Comparison of ENCODE assay signal across 11 cellular contexts in the genomic region with DNA sequence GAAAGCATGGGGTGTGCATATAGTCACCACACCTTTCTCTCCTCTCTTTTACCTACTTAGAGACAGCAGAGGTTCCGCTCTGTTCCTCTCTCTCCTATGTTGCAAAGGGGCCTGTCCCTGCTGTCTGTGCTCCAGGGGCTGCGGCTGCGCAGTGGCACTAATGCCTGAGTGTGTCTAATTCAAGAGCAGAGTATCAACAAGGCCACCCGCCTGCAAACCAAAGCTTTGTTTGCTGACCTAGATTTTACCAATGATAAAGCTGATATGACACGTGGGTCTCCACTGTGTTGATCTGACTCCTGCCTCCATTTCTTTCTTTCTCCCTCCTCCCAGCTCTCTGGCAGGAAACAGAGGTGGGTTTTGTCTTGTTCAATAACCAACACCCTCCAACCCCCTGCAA.
A peak's percentile ranks its signal among the peaks of the same experiment; 100 is the strongest.
DNase-seq lines count a peak whose midpoint lies in the region; ATAC-seq lines count a peak whose summit lies in the region.
"Had no signal": no experiment of that assay in that cellular context is flagged by ENCODE, and none has a peak within 500 bp of the region (broad histone marks: within the 10 kb centered on the region; RNA-seq: fewer than 3 reads in every experiment).

No MANE protein-coding gene starts in this region.

- peaks cover 33% of the 10 kb centered on the region for H3K36me3 Mint-ChIP-seq in activated naive CD8-positive, alpha-beta T cell treated with anti-CD3 and anti-CD28 coated beads for 36 hours

- peaks cover 4% of the 10 kb centered on the region for H3K9me3 Mint-ChIP-seq in activated naive CD8-positive, alpha-beta T cell treated with anti-CD3 and anti-CD28 coated beads for 36 hours

- H3K9me3 ChIP-seq in SJCRH30 (replicated peaks): no peaks in the 10 kb centered on the region
- H3K9me3 ChIP-seq: right atrium auricular region, tibial nerve had no signal

- DNase-seq in G401 (ENCODE audit: low spot score): peak; percentile 23
- peak; percentile 89 to 91 for DNase-seq in SJCRH30
- peak; percentile 20 for DNase-seq in activated naive CD8-positive, alpha-beta T cell treated with anti-CD3 and anti-CD28 coated beads for 36 hours
- peak; percentile 30 for DNase-seq in stimulated activated CD4-positive, alpha-beta T cell treated with anti-CD3 and anti-CD28 coated beads, Interleukin-4, amount 100 ng/mL, for 1 hour
- DNase-seq in mesenteric fat pad (ENCODE audit: low spot score): no peak
- no peak for DNase-seq in sciatic nerve (ENCODE audit: low spot score)
- DNase-seq in occipital lobe (lab: John Stamatoyannopoulos, UW): no peak

- no peak overlapping the region; the same call in 1 of the 2 replicates for H3K4me3 ChIP-seq in SJCRH30
- H3K4me3 ChIP-seq: right atrium auricular region, tibial nerve had no signal

- peaks cover 30% of the 10 kb centered on the region for H3K4me1 Mint-ChIP-seq in activated naive CD8-positive, alpha-beta T cell treated with anti-CD3 and anti-CD28 coated beads for 36 hours

- H3K27me3 Mint-ChIP-seq in activated naive CD8-positive, alpha-beta T cell treated with anti-CD3 and anti-CD28 coated beads for 36 hours: no peaks in the 10 kb centered on the region

- H3K4me3 Mint-ChIP-seq in activated naive CD8-positive, alpha-beta T cell treated with anti-CD3 and anti-CD28 coated beads for 36 hours: no peak overlapping the region

- no peak for ATAC-seq in HG02763 (IDR thresholded peaks at IDR 0.05; ENCODE audit: unreplicated experiment)
- no peak for ATAC-seq in sciatic nerve

- peaks cover 21% of the 10 kb centered on the region for H3K4me1 ChIP-seq in SJCRH30
- H3K4me1 ChIP-seq: right atrium auricular region, tibial nerve had no signal

- peak overlapping the region; percentile 87 for H3K27ac ChIP-seq in SJCRH30
- H3K27ac ChIP-seq: epithelial cell of prostate, right atrium auricular region, tibial nerve had no signal

- in situ Hi-C loops in G401 (cut with HindIII; ENCODE audit: low sequenced_read_pairs): no loop called here

- no peaks in the 10 kb centered on the region for H3K27me3 ChIP-seq in SJCRH30
- H3K27me3 ChIP-seq: right atrium auricular region, tibial nerve had no signal

- intact Hi-C loops in sciatic nerve (cut with DNase I): no loop called here

- H3K27ac Mint-ChIP-seq in activated naive CD8-positive, alpha-beta T cell treated with anti-CD3 and anti-CD28 coated beads for 36 hours: peak overlapping the region; percentile 73

- H3K36me3 ChIP-seq in SJCRH30: peaks cover 11% of the 10 kb centered on the region

Comparison
In these comparisons a context has a peak if more than half of its experiments do, and no peak if none do; other contexts are left out.
1. DNase-seq: peak in G401 (single experiment), SJCRH30 (2 of 2), activated naive CD8-positive, alpha-beta T cell treated with anti-CD3 and anti-CD28 coated beads for 36 hours (single experiment) and stimulated activated CD4-positive, alpha-beta T cell treated with anti-CD3 and anti-CD28 coated beads, Interleukin-4, amount 100 ng/mL, for 1 hour (single experiment); none in mesenteric fat pad (single experiment), sciatic nerve (single experiment) and occipital lobe (single experiment).